In the genomic region with DNA sequence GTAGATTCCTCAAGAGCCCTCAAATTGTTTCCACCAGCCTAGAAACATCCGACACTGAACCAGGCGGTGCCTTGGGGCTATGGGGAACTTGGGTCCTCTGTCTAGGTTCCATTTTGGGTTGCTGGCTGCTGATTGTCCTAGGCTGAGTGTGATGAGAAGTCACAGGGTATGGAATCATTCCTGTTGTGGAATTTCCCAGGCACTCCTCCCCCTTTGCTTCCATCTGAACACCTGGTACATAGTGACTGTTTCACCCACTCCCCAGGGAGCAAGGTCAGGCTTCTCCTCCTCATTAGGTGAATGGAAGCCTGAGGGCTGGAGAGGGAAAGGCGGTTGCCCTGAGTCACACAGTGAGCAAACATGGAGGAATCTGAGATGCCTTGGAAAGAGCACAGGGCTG, we compare ENCODE assay signal across 14 cellular contexts. TPM values are rescaled to one million over a fixed set of nuclear protein-coding genes. Genes with fewer than 3 reads are reported as not detected.
DNase-seq lines count a peak whose midpoint lies in the region; ATAC-seq and TF ChIP-seq lines count a peak whose summit lies in the region.
"Had no signal": no experiment of that assay in that cellular context is flagged by ENCODE, and none has a peak within 500 bp of the region (broad histone marks: within the 10 kb centered on the region; RNA-seq: fewer than 3 reads in every experiment).

No MANE protein-coding gene starts in this region.

- ATAC-seq in GM18867 (IDR thresholded peaks at IDR 0.05; ENCODE audit: unreplicated experiment) = no peak
- no peak for ATAC-seq in HG03135 (IDR thresholded peaks at IDR 0.05; ENCODE audit: unreplicated experiment)

- H3K27me3 ChIP-seq in dorsolateral prefrontal cortex (no peaks in the 10 kb centered on the region), left ventricle myocardium inferior (ENCODE audit: low read depth) (no peaks in the 10 kb centered on the region)
- H3K27me3 ChIP-seq: esophagus muscularis mucosa, SJSA1 had no signal

- H3K9me3 Mint-ChIP-seq in neural crest cell = no peaks in the 10 kb centered on the region
- H3K9me3 Mint-ChIP-seq: CD4-positive, CD25-positive, alpha-beta regulatory T cell; naive B cell had no signal

- no peaks in the 10 kb centered on the region for H3K9me3 ChIP-seq in left ventricle myocardium inferior (replicated peaks)
- H3K9me3 ChIP-seq: esophagus muscularis mucosa, SJSA1 had no signal

- peaks cover 53% of the 10 kb centered on the region for H3K4me1 Mint-ChIP-seq in neural crest cell

- H3K27ac Mint-ChIP-seq in neural crest cell (ENCODE audit: unreplicated experiment) = peak overlapping the region; percentile 88

- H3K27ac ChIP-seq in dorsolateral prefrontal cortex (peak overlapping the region in 21 of 59 donors; percentile 2 to 66 (median 20)), left ventricle myocardium inferior (replicated peaks) (no peak overlapping the region)
- H3K27ac ChIP-seq: esophagus muscularis mucosa, SJSA1 had no signal

- no peaks in the 10 kb centered on the region for H3K36me3 ChIP-seq in left ventricle myocardium inferior
- H3K36me3 ChIP-seq: SJSA1 had no signal

- H3K36me3 Mint-ChIP-seq in neural crest cell (ENCODE audit: low read depth) = peaks cover 8% of the 10 kb centered on the region
- H3K36me3 Mint-ChIP-seq: naive B cell had no signal

- peak; percentile 97 for DNase-seq in Daoy (ENCODE audit: low read depth)
- DNase-seq in NCI-H2171 (lab: John Stamatoyannopoulos, UW) = peak; percentile 30
- DNase-seq in dorsolateral prefrontal cortex = no peak
- no peak for DNase-seq in neural crest cell (ENCODE audit: low read depth, low spot score)
- DNase-seq in left ventricle myocardium inferior = no peak
- no peak for DNase-seq in NCI-H345 (lab: John Stamatoyannopoulos, UW)
- DNase-seq: CD4-positive, CD25-positive, alpha-beta regulatory T cell; MM.1S; naive B cell; NCI-H510A had no signal

- TF ChIP-seq CTCF in dorsolateral prefrontal cortex (IDR thresholded peaks at IDR 0.05 in 54 of 56, conservative IDR thresholded peaks at IDR 0.05 in 2 of 56; ENCODE audit: low read depth in 1 of 56, partially characterized antibody in 56 of 56) (no peak), neural crest cell (conservative IDR thresholded peaks at IDR 0.05) (no peak), left ventricle myocardium inferior (IDR thresholded peaks at IDR 0.05; ENCODE audit: borderline replicate concordance) (no peak)

- H3K4me3 Mint-ChIP-seq in neural crest cell = peak overlapping the region; percentile 63

- intact Hi-C loops in dorsolateral prefrontal cortex (cut with DNase I) = no loop called here
- intact Hi-C loops in left ventricle myocardium inferior (cut with micrococcal nuclease) = no loop called here

- H3K4me3 ChIP-seq in dorsolateral prefrontal cortex (peak overlapping the region in 57 of 59 donors; percentile 3 to 98 (median 90)), left ventricle myocardium inferior (no peak overlapping the region)
- H3K4me3 ChIP-seq: esophagus muscularis mucosa, SJSA1 had no signal

- no peaks in the 10 kb centered on the region for H3K27me3 Mint-ChIP-seq in neural crest cell (ENCODE audit: low read depth)
- H3K27me3 Mint-ChIP-seq: CD4-positive, CD25-positive, alpha-beta regulatory T cell; naive B cell had no signal

- H3K4me1 ChIP-seq in left ventricle myocardium inferior = peaks cover 22% of the 10 kb centered on the region

RNA-seq across cellular contexts. Expression of a gene that starts 4.5 kb away (rescaled TPM):
- total RNA-seq in Daoy (2014; rRNA removed; shearing (Covaris generic)) = 7.8 and 16.9 TPM in 2 replicates
- total RNA-seq in dorsolateral prefrontal cortex (100 to 1,000 TPM in 119 of 120 experiments, 10 to 100 TPM in 1; 82.2 to 364 (median 248) TPM), neural crest cell (50.9 and 56.2 TPM in 2 replicates), left ventricle myocardium inferior (2.0 TPM)

RNA-seq across cellular contexts. Expression of a gene that starts 56.1 kb away (rescaled TPM):
- total RNA-seq in Daoy (2014; rRNA removed; shearing (Covaris generic)) = 117 and 158 TPM in 2 replicates
- 100 to 1,000 TPM in 104 of 120 experiments, 10 to 100 TPM in 16; 88.3 to 149 (median 112) TPM for total RNA-seq in dorsolateral prefrontal cortex
- 112 and 113 TPM in 2 replicates for total RNA-seq in neural crest cell
- 86.1 TPM for total RNA-seq in left ventricle myocardium inferior

Comparison
In these comparisons a context has a peak if more than half of its experiments do, and no peak if none do; other contexts are left out.
1. DNase-seq: peak in Daoy (single experiment) and NCI-H2171 (single experiment); none in dorsolateral prefrontal cortex (0 of 10), neural crest cell (single experiment), left ventricle myocardium inferior (single experiment) and NCI-H345 (single experiment).